Comparison of ENCODE assay signal across 24 cellular contexts in genomic region chr2:224180810-224181209, GRCh38.
"Had no signal": no experiment of that assay in that cellular context is flagged by ENCODE, and none has a peak within 500 bp of the region (broad histone marks: within the 10 kb centered on the region; RNA-seq: fewer than 3 reads in every experiment).

No MANE protein-coding gene starts in this region.

- H3K9me3 Mint-ChIP-seq: stimulated activated memory B cell treated with anti-CD40 and anti-IgM and Interleukin-4, amounts not matched to agents 10 μg/mL and 1 μg/mL and 100 μg/mL, for 72 hours had no signal

- H3K4me1 Mint-ChIP-seq: stimulated activated memory B cell treated with anti-CD40 and anti-IgM and Interleukin-4, amounts not matched to agents 10 μg/mL and 1 μg/mL and 100 μg/mL, for 72 hours had no signal

- H3K4me3 ChIP-seq: cardiac muscle cell, coronary artery, gastroesophageal sphincter, heart right ventricle, psoas muscle, right lobe of liver, testis, tibial artery, upper lobe of left lung had no signal

- ATAC-seq: gastroesophageal sphincter; left colon; naive thymus-derived CD4-positive, alpha-beta T cell; psoas muscle; right lobe of liver; stimulated activated memory B cell treated with anti-CD40 and anti-IgM and Interleukin-4, amounts not matched to agents 10 μg/mL and 1 μg/mL and 100 μg/mL, for 72 hours; stimulated activated naive CD8-positive, alpha-beta T cell treated with anti-CD3 and anti-CD28 coated beads, Interleukin-15, Interleukin-2, amounts not matched to agents 100 U/mL and 50 U/mL, for 24 hours had no signal

- H3K4me1 ChIP-seq: psoas muscle, right lobe of liver, testis, tibial artery, upper lobe of left lung had no signal

- H3K36me3 ChIP-seq: cardiac muscle cell, gastroesophageal sphincter, heart right ventricle, right lobe of liver, tibial artery, upper lobe of left lung had no signal

- H3K27ac Mint-ChIP-seq: nephron progenitor cell; stimulated activated memory B cell treated with anti-CD40 and anti-IgM and Interleukin-4, amounts not matched to agents 10 μg/mL and 1 μg/mL and 100 μg/mL, for 72 hours had no signal

- H3K4me3 Mint-ChIP-seq: naive thymus-derived CD4-positive, alpha-beta T cell; nephron progenitor cell; stimulated activated memory B cell treated with anti-CD40 and anti-IgM and Interleukin-4, amounts not matched to agents 10 μg/mL and 1 μg/mL and 100 μg/mL, for 72 hours had no signal

- H3K36me3 Mint-ChIP-seq: naive thymus-derived CD4-positive, alpha-beta T cell; stimulated activated memory B cell treated with anti-CD40 and anti-IgM and Interleukin-4, amounts not matched to agents 10 μg/mL and 1 μg/mL and 100 μg/mL, for 72 hours had no signal

- DNase-seq: dermis blood vessel endothelial cell; effector memory CD4-positive, alpha-beta T cell; foreskin fibroblast; hippocampal formation; kidney glomerular epithelial cell; left colon; mesendoderm; midbrain; naive thymus-derived CD4-positive, alpha-beta T cell; nephron progenitor cell; nucleus accumbens; psoas muscle; right lobe of liver; stimulated activated CD4-positive, alpha-beta T cell treated with anti-CD3 and anti-CD28 coated beads, Interleukin-4, amount 100 ng/mL, for 4 hours; stimulated activated naive CD8-positive, alpha-beta T cell treated with anti-CD3 and anti-CD28 coated beads, Interleukin-15, Interleukin-2, amounts not matched to agents 100 U/mL and 50 U/mL, for 24 hours; substantia nigra; testis; tibial artery; upper lobe of left lung had no signal

- H3K27ac ChIP-seq: cardiac muscle cell, coronary artery, gastroesophageal sphincter, heart right ventricle, psoas muscle, right lobe of liver, testis, tibial artery, upper lobe of left lung had no signal

- H3K9me3 ChIP-seq: gastroesophageal sphincter, heart right ventricle, psoas muscle, right lobe of liver, testis, tibial artery, upper lobe of left lung had no signal

- H3K27me3 ChIP-seq: cardiac muscle cell, gastroesophageal sphincter, heart right ventricle, right lobe of liver, testis, tibial artery, upper lobe of left lung had no signal
